10 cellular contexts compared by ENCODE assay signal in genomic region chr17:19387921-19388521, GRCh38. TPM values are rescaled to one million over a fixed set of nuclear protein-coding genes. Genes with fewer than 3 reads are reported as not detected.
DNase-seq lines count a peak whose midpoint lies in the region; ATAC-seq and TF ChIP-seq lines count a peak whose summit lies in the region.
"Had no signal": no experiment of that assay in that cellular context is flagged by ENCODE, and none has a peak within 500 bp of the region (broad histone marks: within the 10 kb centered on the region; RNA-seq: fewer than 3 reads in every experiment).

No MANE protein-coding gene starts in this region.

- no peaks in the 10 kb centered on the region for H3K27me3 ChIP-seq in Peyer's patch
- H3K27me3 ChIP-seq in psoas muscle (ENCODE audit: insufficient read depth in 3 of 3, low read length in 2 of 3), result no peaks in the 10 kb centered on the region

- H3K9me3 ChIP-seq in Peyer's patch (no peaks in the 10 kb centered on the region), psoas muscle (no peaks in the 10 kb centered on the region)

- H3K27ac ChIP-seq in Peyer's patch (peak overlapping the region; percentile 72 to 92 (median 84)), psoas muscle (peak overlapping the region; percentile 53)

- 89 to 100% (median 94%) methylated on average over 2 of the region's 2 CpGs for WGBS in psoas muscle, 3 donors

- H3K36me3 ChIP-seq in Peyer's patch (peaks cover 0 to 15% (median 0%) of the 10 kb centered on the region in 3 donors), psoas muscle (ENCODE audit: insufficient read depth in 1 of 2, low read depth in 1 of 2) (peaks cover 0 to 25% of the 10 kb centered on the region in 2 donors)

- TF ChIP-seq POLR2A in Peyer's patch (IDR thresholded peaks at IDR 0.05), result no peak

- DNase-seq in DMS 273 (lab: John Stamatoyannopoulos, UW; ENCODE audit: unreplicated experiment) (peak; percentile 93), Peyer's patch (peak in 1 of 3 donors; percentile 71), fibroblast of villous mesenchyme (ENCODE audit: low read depth) (peak; percentile 87), psoas muscle (no peak), NCI-H1105 treated with DMSO at 0.1 percent for 48 hours (lab: John Stamatoyannopoulos, UW) (no peak)
- no peak for DNase-seq in activated CD4-positive, CD25-positive, alpha-beta regulatory T cell (lab: John Stamatoyannopoulos, UW)
- DNase-seq in NK-92 treated with Interleukin-12 subunit alpha and Interleukin-12 subunit beta, amount 100 ng/mL, for 24 hours (lab: John Stamatoyannopoulos, UW), result no peak
- DNase-seq: KG1 had no signal

- intact Hi-C loops in psoas muscle (cut with DNase I), result no loop called here

- no peak overlapping the region for H3K4me3 ChIP-seq in Peyer's patch
- H3K4me3 ChIP-seq in fibroblast of villous mesenchyme (ENCODE audit: low read depth, low read length), result no peak overlapping the region
- H3K4me3 ChIP-seq in psoas muscle, result no peak overlapping the region
- H3K4me3 ChIP-seq: GM12878 had no signal

- no peak for TF ChIP-seq CTCF in Peyer's patch (IDR thresholded peaks at IDR 0.05)
- no peak for TF ChIP-seq CTCF in fibroblast of villous mesenchyme (IDR thresholded peaks at IDR 0.05; ENCODE audit: insufficient read depth, low read depth, low read length)
- TF ChIP-seq CTCF in psoas muscle (IDR thresholded peaks at IDR 0.05), result no peak

- H3K4me1 ChIP-seq in Peyer's patch (peaks cover 0 to 62% (median 7%) of the 10 kb centered on the region in 4 donors), psoas muscle (peaks cover 19% of the 10 kb centered on the region)

- peak in 1 of 4 donors; percentile 18 for ATAC-seq in psoas muscle
- ATAC-seq in GM18870 (IDR thresholded peaks at IDR 0.05; ENCODE audit: unreplicated experiment), result no peak
- ATAC-seq: GM12878 had no signal

RNA-seq across cellular contexts. Expression of gene MFAP4, which starts 1.0 kb away (rescaled TPM):
- total RNA-seq in Peyer's patch (10 to 100 TPM; 12.6 to 70.8 (median 43.9) TPM), fibroblast of villous mesenchyme (17.7 and 28.7 TPM in 2 replicates), psoas muscle (10 to 100 TPM in 2 of 4 donors, 1 to 10 TPM in 2; 8.7 to 44.5 (median 15.1) TPM)
- 1 to 10 TPM; 5.8 to 8.9 (median 6.7) TPM for polyA plus RNA-seq in psoas muscle

RNA-seq across cellular contexts. Expression of gene MAPK7, which starts 9.7 kb away (rescaled TPM):
- total RNA-seq in Peyer's patch (10 to 100 TPM; 35.0 to 60.7 (median 46.5) TPM), fibroblast of villous mesenchyme (14.7 and 24.2 TPM in 2 replicates), psoas muscle (1 to 10 TPM; 6.7 to 9.8 (median 7.6) TPM)
- 10 to 100 TPM in 1 of 3 donors, 1 to 10 TPM in 2; 6.1 to 12.6 (median 6.9) TPM for polyA plus RNA-seq in psoas muscle

RNA-seq across cellular contexts. Expression of gene RNF112, which starts 23.0 kb away (rescaled TPM):
- total RNA-seq in Peyer's patch (10 to 100 TPM in 1 of 4 donors, 1 to 10 TPM in 3; 1.2 to 47.0 (median 2.0) TPM), fibroblast of villous mesenchyme (0.64 and 0.86 TPM in 2 replicates), psoas muscle (1 to 10 TPM in 2 of 4 donors, under 1 TPM in 2; 0.49 to 1.3 (median 0.85) TPM)
- polyA plus RNA-seq in psoas muscle, result 1 to 10 TPM in 2 of 3 donors, under 1 TPM in 1; 0.25 to 1.5 (median 1.3) TPM
- total RNA-seq: GM12878 had no signal
- polyA plus RNA-seq: GM12878 had no signal

RNA-seq across cellular contexts. Expression of gene B9D1, which starts 25.5 kb away (rescaled TPM):
- total RNA-seq in Peyer's patch (10 to 100 TPM in 1 of 4 donors, 1 to 10 TPM in 2, not detected in 1; 4.5 to 15.7 (median 5.6) TPM), fibroblast of villous mesenchyme (40.2 and 42.5 TPM in 2 replicates), psoas muscle (1 to 10 TPM; 4.7 to 8.7 (median 6.4) TPM)
- polyA plus RNA-seq in psoas muscle, result 1 to 10 TPM; 7.0 to 9.2 (median 7.3) TPM

Comparison
In these comparisons a context has a peak if more than half of its experiments do, and no peak if none do; other contexts are left out.
1. DNase-seq: peak in DMS 273 (single experiment) and fibroblast of villous mesenchyme (single experiment); none in psoas muscle (0 of 2), activated CD4-positive, CD25-positive, alpha-beta regulatory T cell (0 of 4), NK-92 treated with Interleukin-12 subunit alpha and Interleukin-12 subunit beta, amount 100 ng/mL, for 24 hours (single experiment) and NCI-H1105 treated with DMSO at 0.1 percent for 48 hours (single experiment).